Comparison of ENCODE assay signal across 14 cellular contexts in the genomic region with DNA sequence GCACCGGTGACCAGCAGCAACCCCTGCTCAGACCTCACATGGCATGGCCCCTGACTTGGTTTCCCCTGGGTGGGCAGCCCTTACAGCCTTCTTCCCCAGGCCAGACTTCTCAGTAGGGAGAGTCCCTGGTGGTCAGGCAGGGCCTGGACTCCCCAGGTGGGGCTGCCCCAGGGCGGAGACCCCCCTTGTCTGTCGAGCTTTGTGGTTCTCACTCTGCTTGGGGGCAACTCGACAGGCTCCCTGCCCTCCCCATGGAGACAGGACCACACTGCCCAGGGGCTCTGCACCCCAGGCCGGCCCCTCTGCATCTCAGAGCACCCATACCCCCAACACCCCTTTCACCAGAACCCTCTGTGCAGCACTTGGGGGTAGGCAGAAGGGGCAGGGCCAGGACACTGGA.
"Had no signal": no experiment of that assay in that cellular context is flagged by ENCODE, and none has a peak within 500 bp of the region (broad histone marks: within the 10 kb centered on the region; RNA-seq: fewer than 3 reads in every experiment).

No MANE protein-coding gene starts in this region.

- DNase-seq: activated CD4-positive, alpha-beta T cell treated with anti-CD3 and anti-CD28 coated beads, Interleukin-2, amount 10 ng/mL, durations not matched to agents 24 days and 14 days; activated CD8-positive, alpha-beta T cell treated with anti-CD3 and anti-CD28 coated beads, Interleukin-2, amount 10 ng/mL, durations not matched to agents 7 days and 5 days; activated naive CD4-positive, alpha-beta T cell treated with anti-CD3 and anti-CD28 coated beads for 36 hours; activated T-cell treated with anti-CD3 and anti-CD28 coated beads, Interleukin-2, amount 50 U/mL, for 24 hours; kidney glomerular epithelial cell; nucleus accumbens; uterus had no signal

- H3K9me3 Mint-ChIP-seq: activated CD4-positive, alpha-beta T cell treated with anti-CD3 and anti-CD28 coated beads, Interleukin-2, amount 10 ng/mL, durations not matched to agents 24 days and 14 days; activated naive CD4-positive, alpha-beta T cell treated with anti-CD3 and anti-CD28 coated beads for 36 hours; activated T-cell treated with anti-CD3 and anti-CD28 coated beads, Interleukin-2, amount 50 U/mL, for 24 hours; activated T-helper 2 cell treated with anti-CD3 and anti-CD28 coated beads, Interferon-gamma antibody, Interleukin-2, Interleukin-4, amounts not matched to agents 10 μg/mL and 5 μg/mL and 100 μg/mL, durations not matched to agents 14 hours and 24 hours and 36 hours; central memory CD8-positive, alpha-beta T cell; naive thymus-derived CD8-positive, alpha-beta T cell; stimulated activated naive CD8-positive, alpha-beta T cell treated with anti-CD3 and anti-CD28 coated beads, Interleukin-15, Interleukin-2, amounts not matched to agents 100 ng/mL and 50 ng/mL, for 24 hours had no signal

- H3K27ac Mint-ChIP-seq: activated CD4-positive, alpha-beta T cell treated with anti-CD3 and anti-CD28 coated beads, Interleukin-2, amount 10 ng/mL, durations not matched to agents 24 days and 14 days; activated CD8-positive, alpha-beta T cell treated with anti-CD3 and anti-CD28 coated beads, Interleukin-2, amount 10 ng/mL, durations not matched to agents 7 days and 5 days; activated naive CD4-positive, alpha-beta T cell treated with anti-CD3 and anti-CD28 coated beads for 36 hours; activated T-cell treated with anti-CD3 and anti-CD28 coated beads, Interleukin-2, amount 50 U/mL, for 24 hours; activated T-helper 2 cell treated with anti-CD3 and anti-CD28 coated beads, Interferon-gamma antibody, Interleukin-2, Interleukin-4, amounts not matched to agents 10 μg/mL and 5 μg/mL and 100 μg/mL, durations not matched to agents 14 hours and 24 hours and 36 hours; naive thymus-derived CD8-positive, alpha-beta T cell; stimulated activated naive CD8-positive, alpha-beta T cell treated with anti-CD3 and anti-CD28 coated beads, Interleukin-15, Interleukin-2, amounts not matched to agents 100 ng/mL and 50 ng/mL, for 24 hours had no signal

- H3K4me3 Mint-ChIP-seq: activated CD4-positive, alpha-beta T cell treated with anti-CD3 and anti-CD28 coated beads, Interleukin-2, amount 10 ng/mL, durations not matched to agents 24 days and 14 days; activated CD8-positive, alpha-beta T cell treated with anti-CD3 and anti-CD28 coated beads, Interleukin-2, amount 10 ng/mL, durations not matched to agents 7 days and 5 days; activated naive CD4-positive, alpha-beta T cell treated with anti-CD3 and anti-CD28 coated beads for 36 hours; activated T-cell treated with anti-CD3 and anti-CD28 coated beads, Interleukin-2, amount 50 U/mL, for 24 hours; central memory CD8-positive, alpha-beta T cell; naive thymus-derived CD8-positive, alpha-beta T cell; stimulated activated naive CD8-positive, alpha-beta T cell treated with anti-CD3 and anti-CD28 coated beads, Interleukin-15, Interleukin-2, amounts not matched to agents 100 ng/mL and 50 ng/mL, for 24 hours had no signal

- H3K27me3 ChIP-seq: tibial nerve, uterus had no signal

- FAIRE-seq: frontal cortex had no signal

- H3K9me3 ChIP-seq: tibial nerve, uterus had no signal

- H3K36me3 ChIP-seq: tibial nerve, uterus had no signal

- H3K27ac ChIP-seq: coronary artery, tibial nerve, uterus had no signal

- H3K36me3 Mint-ChIP-seq: naive thymus-derived CD8-positive, alpha-beta T cell had no signal

- H3K27me3 Mint-ChIP-seq: activated CD4-positive, alpha-beta T cell treated with anti-CD3 and anti-CD28 coated beads, Interleukin-2, amount 10 ng/mL, durations not matched to agents 24 days and 14 days; activated T-cell treated with anti-CD3 and anti-CD28 coated beads, Interleukin-2, amount 50 U/mL, for 24 hours; central memory CD8-positive, alpha-beta T cell; naive thymus-derived CD8-positive, alpha-beta T cell; stimulated activated naive CD8-positive, alpha-beta T cell treated with anti-CD3 and anti-CD28 coated beads, Interleukin-15, Interleukin-2, amounts not matched to agents 100 ng/mL and 50 ng/mL, for 24 hours had no signal

- ATAC-seq: activated CD8-positive, alpha-beta T cell treated with anti-CD3 and anti-CD28 coated beads, Interleukin-2, amount 10 ng/mL, durations not matched to agents 7 days and 5 days; naive thymus-derived CD8-positive, alpha-beta T cell had no signal

- H3K4me3 ChIP-seq: coronary artery, tibial nerve, uterus had no signal

- H3K4me1 Mint-ChIP-seq: activated CD4-positive, alpha-beta T cell treated with anti-CD3 and anti-CD28 coated beads, Interleukin-2, amount 10 ng/mL, durations not matched to agents 24 days and 14 days; central memory CD8-positive, alpha-beta T cell had no signal

- H3K4me1 ChIP-seq: uterus had no signal
